Comparison of ENCODE assay signal across 8 cellular contexts in genomic region chr2:42117923-42118758, GRCh38. TPM values are rescaled to one million over a fixed set of nuclear protein-coding genes. Genes with fewer than 3 reads are reported as not detected.
DNase-seq lines count a peak whose midpoint lies in the region; ATAC-seq, FAIRE-seq and TF ChIP-seq lines count a peak whose summit lies in the region.

No MANE protein-coding gene starts in this region.

- H3K36me3 ChIP-seq in GM23338 (ENCODE audit: insufficient read depth) = no peaks in the 10 kb centered on the region
- H3K36me3 ChIP-seq in K562 (ENCODE audit: control insufficient read depth, insufficient read depth, low read length) = no peaks in the 10 kb centered on the region
- H3K36me3 ChIP-seq in mesodermal cell (ENCODE audit: control insufficient read depth, insufficient read depth, low read length) = no peaks in the 10 kb centered on the region
- H3K36me3 ChIP-seq in vagina = no peaks in the 10 kb centered on the region

- H4K20me1 ChIP-seq in GM23338 (replicated peaks; ENCODE audit: insufficient read depth) (no peaks in the 10 kb centered on the region), K562 (replicated peaks; ENCODE audit: control insufficient read depth, insufficient read depth, low read length) (no peaks in the 10 kb centered on the region)

- H3K4me3 Mint-ChIP-seq in GM23338 = no peak overlapping the region

- WGBS in K562 (ENCODE audit: insufficient coverage, low coverage, missing lambda C conversion rate) = 0% methylated on average over 1 of the region's 1 CpG
- WGBS in mesodermal cell (ENCODE audit: insufficient coverage in 2 of 2), 2 experiments = no CpG with 5 or more reads among the region's 1 CpG

- CTCF ChIA-PET in K562 (lab: Yijun Ruan, JAX; ENCODE audit: low intra/inter-chr PET ratio) = interaction anchor here (0.6 kb wide), 1 partner anchor 136 kb away, joined by 5 read pairs; no protein-coding TSS in a partner anchor

- no peak overlapping the region for H3K4me2 ChIP-seq in GM23338
- H3K4me2 ChIP-seq in K562 (ENCODE audit: insufficient read depth, low read length) = no peak overlapping the region

- H3K27me3 Mint-ChIP-seq in GM23338 (ENCODE audit: insufficient read depth, low read depth, poor library complexity) = peaks cover 2% of the 10 kb centered on the region

- H3K4me1 Mint-ChIP-seq in GM23338 = peaks cover 21% of the 10 kb centered on the region

- DNase-seq in GM23338 (ENCODE audit: low spot score) (peak; percentile 26), Kasumi-1 (lab: John Stamatoyannopoulos, UW) (peak; percentile 60 to 63), K562 (ENCODE audit: extremely low read depth in 1 of 4, low spot score in 3 of 4) (no peak), COR-L47 (lab: John Stamatoyannopoulos, UW) (no peak), vagina (ENCODE audit: extremely low spot score in 2 of 2) (no peak)
- no peak for DNase-seq in effector CD4-positive, alpha-beta T cell

- POLR2A ChIA-PET in K562 (lab: Yijun Ruan, JAX) = interaction anchor here (0.6 to 1.0 kb wide), 2 partner anchors 12 to 46 kb away, joined by 3 read pairs; no protein-coding TSS in a partner anchor

- TF ChIP-seq EP300 in K562 (IDR thresholded peaks at IDR 0.05; ENCODE audit: low read length) = 0 out of 2 replicates have a peak, but pooled peaks have one; percentile 22

- no peak for TF ChIP-seq POLR2A in K562 (conservative IDR thresholded peaks at IDR 0.05)
- TF ChIP-seq POLR2A in vagina (IDR thresholded peaks at IDR 0.05) = no peak

- H3K27me3 ChIP-seq in GM23338 (ENCODE audit: insufficient read depth) = no peaks in the 10 kb centered on the region
- peaks cover 6 to 14% of the 10 kb centered on the region in 2 experiments for H3K27me3 ChIP-seq in K562 (ENCODE audit: control insufficient read depth in 2 of 2, insufficient read depth in 2 of 2, low read length in 2 of 2)
- no peaks in the 10 kb centered on the region for H3K27me3 ChIP-seq in vagina

- TF ChIP-seq CTCF in GM23338 (conservative IDR thresholded peaks at IDR 0.05; ENCODE audit: low read depth in 2 of 2) (no peak), K562 (IDR thresholded peaks at IDR 0.05 in 2 of 3, conservative IDR thresholded peaks at IDR 0.05 in 1 of 3; ENCODE audit: insufficient read depth in 2 of 3, low read depth in 1 of 3, low read length in 3 of 3) (no peak), vagina (IDR thresholded peaks at IDR 0.05) (no peak)

- no peaks in the 10 kb centered on the region for H3K9me3 ChIP-seq in K562 (replicated peaks; ENCODE audit: control insufficient read depth, insufficient read depth, low read depth, low read length)
- no peaks in the 10 kb centered on the region for H3K9me3 ChIP-seq in mesodermal cell (ENCODE audit: control insufficient read depth, low read length)
- H3K9me3 ChIP-seq in vagina = no peaks in the 10 kb centered on the region

- 0 out of 4 replicates have a peak, but pooled peaks of 1 of the 2 experiments have one; percentile 7 for TF ChIP-seq RAD21 in K562 (CRISPR knock-in tag; conservative IDR thresholded peaks at IDR 0.05 in 1 of 2, IDR thresholded peaks at IDR 0.05 in 1 of 2)

- H3K36me3 Mint-ChIP-seq in GM23338 (ENCODE audit: low read depth) = no peaks in the 10 kb centered on the region

- no peak overlapping the region for H3K9ac ChIP-seq in K562 (ENCODE audit: insufficient read depth in 1 of 2, low read depth in 2 of 2, low read length in 2 of 2)

- no peaks in the 10 kb centered on the region for H3F3A ChIP-seq in GM23338 (replicated peaks; ENCODE audit: low read depth)

- peaks cover 4% of the 10 kb centered on the region; the same call in 1 of the 3 replicates for H3K9me3 Mint-ChIP-seq in GM23338

- H3K27ac ChIP-seq in GM23338 (ENCODE audit: low read depth) = no peak overlapping the region
- H3K27ac ChIP-seq in K562 (ENCODE audit: extremely low read depth, low read depth, low read length) = no peak overlapping the region
- H3K27ac ChIP-seq in mesodermal cell (ENCODE audit: low read depth, low read length, severe bottlenecking) = peak overlapping the region; percentile 47
- H3K27ac ChIP-seq in vagina = no peak overlapping the region

- H2AFZ ChIP-seq in GM23338 (peak overlapping the region; percentile 33; the same call in 1 of the 2 replicates), K562 (ENCODE audit: low read depth, low read length) (no peak overlapping the region)

- no peak overlapping the region for H3K27ac Mint-ChIP-seq in GM23338

- peaks cover 13% of the 10 kb centered on the region for H3K4me1 ChIP-seq in GM23338 (ENCODE audit: insufficient read depth)
- peaks cover 0 to 6% of the 10 kb centered on the region in 2 experiments; a peak in 1 of 5 replicates for H3K4me1 ChIP-seq in K562 (replicated peaks in 1 of 2; ENCODE audit: control insufficient read depth in 2 of 2, insufficient read depth in 2 of 2, low read length in 2 of 2)
- peaks cover 31% of the 10 kb centered on the region for H3K4me1 ChIP-seq in mesodermal cell (ENCODE audit: control insufficient read depth, insufficient read depth, low read length, poor library complexity, severe bottlenecking)
- peaks cover 28% of the 10 kb centered on the region for H3K4me1 ChIP-seq in vagina

- BruUV-seq in K562 (replicated peaks; lab: Mats Ljungman, UMichigan) = no TSS peak

- no peak for FAIRE-seq in K562 (lab: Jason Lieb, UNC)

- no peaks in the 10 kb centered on the region for H3K9me2 ChIP-seq in GM23338 (ENCODE audit: insufficient read depth)

- H3K4me3 ChIP-seq in GM23338 (no peak overlapping the region), K562 (no peak overlapping the region), mesodermal cell (ENCODE audit: extremely low read depth, insufficient read depth, low read length, poor library complexity, severe bottlenecking) (no peak overlapping the region), vagina (no peak overlapping the region)

- H3K79me2 ChIP-seq in GM23338 (replicated peaks; ENCODE audit: insufficient read depth) (no peaks in the 10 kb centered on the region), K562 (ENCODE audit: control insufficient read depth, insufficient read depth, low read length) (no peaks in the 10 kb centered on the region)

- intact Hi-C loops in K562 (cut with micrococcal nuclease) = no loop called here
- intact Hi-C loops in vagina (cut with DNase I) = no loop called here

- H3K9me1 ChIP-seq in K562 (ENCODE audit: control insufficient read depth, insufficient read depth, low read length) = no peaks in the 10 kb centered on the region

- ATAC-seq in GM18498 (IDR thresholded peaks at IDR 0.05; ENCODE audit: unreplicated experiment) (peak; percentile 86), GM23338 (peak; percentile 42; the same call in 2 of the 3 replicates), K562 (no peak; the same call in 2 of the 3 replicates)

- in situ Hi-C loops in K562 (cut with MboI) = no loop called here

TF ChIP-seq in GM23338, 12 proteins besides CTCF, POLR2A, EP300 and RAD21 (continues in another document):
- no peak for TF ChIP-seq STAT1 (IDR thresholded peaks at IDR 0.05; ENCODE audit: unreplicated experiment)

TF ChIP-seq in K562, 482 proteins besides CTCF, POLR2A, EP300 and RAD21 (continues in another document):
- TF ChIP-seq SPI1 (IDR thresholded peaks at IDR 0.05; ENCODE audit: borderline replicate concordance, low read depth, low read length) (peak; percentile 41; the same call in 1 of the 2 replicates), ZNF212 (CRISPR knock-in tag; IDR thresholded peaks at IDR 0.05) (no peak), JUND (IDR thresholded peaks at IDR 0.05; ENCODE audit: borderline replicate concordance, low read depth, low read length) (0 out of 2 replicates have a peak, but pooled peaks have one; percentile 5), JUND (tag; IDR thresholded peaks at IDR 0.05; ENCODE audit: borderline replicate concordance, low read depth, low read length) (no peak)

RNA-seq across cellular contexts. Expression of gene EML4, which starts 51.0 kb away (rescaled TPM):
- 100 and 115 TPM in 2 replicates for total RNA-seq in GM23338 (2014; rRNA removed; shearing (Covaris generic))
- polyA plus RNA-seq in GM23338 (2016; fragmentation: Nextera tagmentation; extraction: Ambion mirVana) = 55.4 and 65.3 TPM in 2 replicates
- total RNA-seq in K562 (2011; cell fraction: chromatin; rRNA removed; ENCODE audit: low replicate concordance) = 36.7 and 94.3 TPM in 2 replicates
- 17.5 and 23.4 TPM in 2 replicates for total RNA-seq in K562 (2011; cell fraction: nucleolus; rRNA removed)
- total RNA-seq in K562 (2011; cell fraction: nucleoplasm; rRNA removed) = 36.4 and 54.7 TPM in 2 replicates
- total RNA-seq in K562 (2014; rRNA removed) = 27.9 and 28.0 TPM in 2 replicates
- 37.7 and 41.6 TPM in 2 replicates for total RNA-seq in K562 (2014; rRNA removed; fragmentation: Illumina TruSeq; extraction: Trizol)
- 35.1 and 36.5 TPM in 2 replicates for total RNA-seq in K562 (2015; rRNA removed; fragmentation: Illumina TruSeq; extraction: Trizol)
- total RNA-seq in K562 (2021) = 40.7 and 44.5 TPM in 2 replicates
- 37.5 and 48.3 TPM in 2 replicates for polyA plus RNA-seq in K562 (2011; rRNA removed)
- 13.4 and 22.4 TPM in 2 replicates for polyA plus RNA-seq in K562 (2011; cell fraction: cytosol; rRNA removed)
- polyA plus RNA-seq in K562 (2011; cell fraction: nucleus; rRNA removed) = 44.3 and 44.7 TPM in 2 replicates
- 14.8 and 21.1 TPM in 2 replicates for polyA plus RNA-seq in K562 (2012)
- polyA plus RNA-seq in K562 (2014; fragmentation: Illumina TruSeq; extraction: Trizol) = 29.6 and 36.6 TPM in 2 replicates
- 10 to 100 TPM; 14.7 to 15.6 TPM for polyA plus RNA-seq in K562 (2014; fragmentation: Nextera tagmentation; extraction: Ambion mirVana)
- 20.7 and 22.0 TPM in 2 replicates for polyA plus RNA-seq in K562 (2014; rRNA removed)
- 74.0 and 88.5 TPM in 2 replicates for polyA minus RNA-seq in K562 (2011; rRNA and poly(A)+ RNA removed)
- 21.9 and 24.6 TPM in 2 replicates for polyA minus RNA-seq in K562 (2011; cell fraction: cytosol; rRNA and poly(A)+ RNA removed)
- 26.9 and 36.1 TPM in 2 replicates for polyA minus RNA-seq in K562 (2011; cell fraction: nucleus; rRNA and poly(A)+ RNA removed)
- polyA plus RNA-seq in mesodermal cell (2013, experiment 1 of 2) = 60.0 TPM
- polyA plus RNA-seq in mesodermal cell (2013, experiment 2 of 2) = 56.2 TPM
- 26.0 TPM for total RNA-seq in vagina

Comparison
In these comparisons a context has a peak if more than half of its experiments do, and no peak if none do; other contexts are left out.
1. DNase-seq: peak in GM23338 (single experiment) and Kasumi-1 (2 of 2); none in K562 (0 of 4), COR-L47 (single experiment), vagina (0 of 2) and effector CD4-positive, alpha-beta T cell (single experiment).